ENCODE assay signal across 1 cellular context in genomic region chr1:37480581-37481288, GRCh38.
TF ChIP-seq lines count a peak whose summit lies in the region.

No MANE protein-coding gene starts in this region.

TF ChIP-seq in SK-N-SH treated with all-trans-retinoic acid at 6 μM for 48 hours, 23 proteins besides CTCF, POLR2A, EP300 and RAD21 (continued from another document):
- no peak for TF ChIP-seq PATZ1 (CRISPR knock-in tag; IDR thresholded peaks at IDR 0.05; ENCODE audit: borderline replicate concordance)
- no peak for TF ChIP-seq TCF4 (CRISPR knock-in tag; IDR thresholded peaks at IDR 0.05; ENCODE audit: borderline replicate concordance)
- no peak for TF ChIP-seq CSDC2 (CRISPR knock-in tag; IDR thresholded peaks at IDR 0.05)
